16 cellular contexts compared by ENCODE assay signal in the genomic region with DNA sequence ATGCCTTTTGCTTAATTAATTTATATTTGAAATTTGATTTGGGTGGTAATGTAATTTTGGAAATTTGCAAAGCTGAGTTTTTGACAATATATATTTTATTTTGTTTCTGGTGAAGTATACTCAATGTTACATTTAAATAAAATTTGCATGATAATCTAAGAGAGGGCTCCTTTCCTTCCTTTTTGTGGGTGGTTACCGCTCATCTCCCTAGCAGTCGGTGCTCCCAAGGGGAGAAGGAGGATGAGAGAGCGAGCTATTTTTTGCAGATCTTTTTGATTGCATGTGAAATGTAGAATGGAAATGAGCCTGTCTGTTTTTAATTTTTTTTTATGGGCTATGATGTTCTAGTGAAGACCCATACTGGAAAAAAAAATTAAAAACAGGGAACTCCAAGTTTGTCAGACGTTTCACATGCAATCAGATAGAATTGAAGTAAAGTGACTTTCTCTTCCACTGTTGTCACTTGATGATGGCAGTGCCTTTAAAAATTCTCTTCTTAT. TPM values are rescaled to one million over a fixed set of nuclear protein-coding genes. Genes with fewer than 3 reads are reported as not detected.
DNase-seq lines count a peak whose midpoint lies in the region; ATAC-seq and TF ChIP-seq lines count a peak whose summit lies in the region.
"Had no signal": no experiment of that assay in that cellular context is flagged by ENCODE, and none has a peak within 500 bp of the region (broad histone marks: within the 10 kb centered on the region; RNA-seq: fewer than 3 reads in every experiment).

No MANE protein-coding gene starts in this region.

- peak overlapping the region; percentile 15; the same call in 1 of the 2 replicates for H3K4me2 ChIP-seq in GM23338
- H3K4me2 ChIP-seq: A549 had no signal

- ATAC-seq in GM23338 (peak; percentile 66), WTC11 (peak; percentile 61), GM18519 (IDR thresholded peaks at IDR 0.05; ENCODE audit: low FRiP score, unreplicated experiment) (no peak), upper lobe of right lung (no peak)
- ATAC-seq: A549 had no signal

- no peaks in the 10 kb centered on the region for H4K20me1 ChIP-seq in GM23338 (replicated peaks; ENCODE audit: insufficient read depth)

- CTCF ChIA-PET in A673 (lab: Charles Lee) (no interaction called here), WTC11 (lab: Charles Lee) (interaction anchor here (1.0 kb wide), 2 partner anchors 18 to 284 kb away, joined by 3 to 4 read pairs; no protein-coding TSS in a partner anchor)

- H3K36me3 ChIP-seq in A673 (ENCODE audit: insufficient read depth, low read length, poor library complexity, severe bottlenecking) (no peaks in the 10 kb centered on the region), GM23338 (ENCODE audit: insufficient read depth) (no peaks in the 10 kb centered on the region), iPS-20b (ENCODE audit: insufficient read depth, low read depth, low read length) (no peaks in the 10 kb centered on the region), upper lobe of right lung (no peaks in the 10 kb centered on the region)
- H3K36me3 ChIP-seq: HAP-1 had no signal

- intact Hi-C loops in A673 (cut with micrococcal nuclease; ENCODE audit: unreplicated experiment) (loop anchor here (5.0 to 10.0 kb wide), 2 partner anchors 237 to 354 kb away; no protein-coding TSS in a partner anchor), upper lobe of right lung (cut with DNase I) (no loop called here)

- no peaks in the 10 kb centered on the region for H3F3A ChIP-seq in GM23338 (replicated peaks; ENCODE audit: low read depth)

- H3K27me3 ChIP-seq in A673 (replicated peaks; ENCODE audit: insufficient read depth, low read depth, low read length, poor library complexity) (no peaks in the 10 kb centered on the region), GM23338 (ENCODE audit: insufficient read depth) (no peaks in the 10 kb centered on the region), iPS-20b (ENCODE audit: insufficient read depth, low read length) (no peaks in the 10 kb centered on the region), upper lobe of right lung (no peaks in the 10 kb centered on the region)

- H3K79me2 ChIP-seq in GM23338 (replicated peaks; ENCODE audit: insufficient read depth), result no peaks in the 10 kb centered on the region

- H3K4me1 Mint-ChIP-seq in GM23338 (peaks cover 25% of the 10 kb centered on the region), WTC11 (peaks cover 29% of the 10 kb centered on the region)
- H3K4me1 Mint-ChIP-seq: CD4-positive, CD25-positive, alpha-beta regulatory T cell; CD8-positive, alpha-beta memory T cell had no signal

- H3K27ac Mint-ChIP-seq in GM23338 (no peak overlapping the region), WTC11 (no peak overlapping the region)
- H3K27ac Mint-ChIP-seq: CD4-positive, CD25-positive, alpha-beta regulatory T cell; CD8-positive, alpha-beta memory T cell had no signal

- no peak for TF ChIP-seq CTCF in A673 (conservative IDR thresholded peaks at IDR 0.05; ENCODE audit: low read depth, low read length)
- TF ChIP-seq CTCF in GM23338 (conservative IDR thresholded peaks at IDR 0.05; ENCODE audit: low read depth in 2 of 2), result no peak
- no peak for TF ChIP-seq CTCF in WTC11 (IDR thresholded peaks at IDR 0.05)
- no peak for TF ChIP-seq CTCF in upper lobe of right lung (IDR thresholded peaks at IDR 0.05)

- H3K9me2 ChIP-seq in GM23338 (ENCODE audit: insufficient read depth), result no peaks in the 10 kb centered on the region

- DNase-seq in A673 (ENCODE audit: low spot score) (peak; percentile 26), GM23338 (ENCODE audit: low spot score) (peak; percentile 47), WTC11 (ENCODE audit: low spot score) (no peak), upper lobe of right lung (no peak), COLO829 (ENCODE audit: low spot score) (no peak)
- DNase-seq: C1 segment of cervical spinal cord; Caco-2; CD4-positive, CD25-positive, alpha-beta regulatory T cell; CD8-positive, alpha-beta memory T cell; GDM1 had no signal

- POLR2A ChIA-PET in A673 (lab: Charles Lee; ENCODE audit: low non-redundant PET) (no interaction called here), WTC11 (lab: Charles Lee) (no interaction called here)

- peaks cover 17% of the 10 kb centered on the region for H3K4me1 ChIP-seq in A673 (ENCODE audit: insufficient read depth, low read length, poor library complexity, severe bottlenecking)
- peaks cover 29% of the 10 kb centered on the region for H3K4me1 ChIP-seq in GM23338 (ENCODE audit: insufficient read depth)
- peaks cover 10% of the 10 kb centered on the region; the same call in 1 of the 2 replicates for H3K4me1 ChIP-seq in iPS-20b (ENCODE audit: insufficient read depth, low read length)
- H3K4me1 ChIP-seq in upper lobe of right lung, result no peaks in the 10 kb centered on the region
- H3K4me1 ChIP-seq: HAP-1 had no signal

- H2AFZ ChIP-seq in GM23338, result no peak overlapping the region

- H3K4me3 ChIP-seq in A673 (ENCODE audit: low read depth, low read length, poor library complexity, severe bottlenecking), result no peak overlapping the region
- H3K4me3 ChIP-seq in GM23338, result no peak overlapping the region
- H3K4me3 ChIP-seq in iPS-20b (ENCODE audit: low read length), result no peak overlapping the region
- H3K4me3 ChIP-seq in upper lobe of right lung, result no peak overlapping the region
- H3K4me3 ChIP-seq: A549, HAP-1 had no signal

- H3K4me3 Mint-ChIP-seq in GM23338 (no peak overlapping the region), WTC11 (no peak overlapping the region)
- H3K4me3 Mint-ChIP-seq: CD4-positive, CD25-positive, alpha-beta regulatory T cell; CD8-positive, alpha-beta memory T cell had no signal

- H3K27me3 Mint-ChIP-seq in GM23338 (ENCODE audit: insufficient read depth, low read depth, poor library complexity) (peaks cover 1% of the 10 kb centered on the region), WTC11 (ENCODE audit: low read depth) (no peaks in the 10 kb centered on the region)

- H3K9me3 ChIP-seq in A673 (ENCODE audit: low read depth, low read length, poor library complexity, severe bottlenecking) (no peaks in the 10 kb centered on the region), iPS-20b (ENCODE audit: insufficient read depth, low read depth, low read length) (no peaks in the 10 kb centered on the region), upper lobe of right lung (no peaks in the 10 kb centered on the region)
- H3K9me3 ChIP-seq: A549, Caco-2, HAP-1 had no signal

- no peak overlapping the region for H3K27ac ChIP-seq in A673 (ENCODE audit: low read depth, low read length, poor library complexity, severe bottlenecking)
- no peak overlapping the region for H3K27ac ChIP-seq in GM23338 (ENCODE audit: low read depth)
- no peak overlapping the region for H3K27ac ChIP-seq in iPS-20b (ENCODE audit: low read length)
- no peak overlapping the region for H3K27ac ChIP-seq in upper lobe of right lung
- H3K27ac ChIP-seq: 22Rv1, A549 had no signal

- H3K9ac ChIP-seq in iPS-20b (ENCODE audit: low read depth, low read length), result peak overlapping the region; percentile 34; the same call in 1 of the 2 replicates

- H3K9me3 Mint-ChIP-seq in GM23338 (no peaks in the 10 kb centered on the region), WTC11 (no peaks in the 10 kb centered on the region)
- H3K9me3 Mint-ChIP-seq: CD8-positive, alpha-beta memory T cell had no signal

- no peaks in the 10 kb centered on the region for H3K36me3 Mint-ChIP-seq in GM23338 (ENCODE audit: low read depth)
- H3K36me3 Mint-ChIP-seq in WTC11, result no peaks in the 10 kb centered on the region
- H3K36me3 Mint-ChIP-seq: CD4-positive, CD25-positive, alpha-beta regulatory T cell; CD8-positive, alpha-beta memory T cell had no signal

- BruUV-seq in A673 (replicated peaks; lab: Mats Ljungman, UMichigan), result no TSS peak

TF ChIP-seq in GM23338, 12 proteins besides CTCF, POLR2A, EP300 and RAD21 (continues in another document):
- TF ChIP-seq POLR2AphosphoS5 (IDR thresholded peaks at IDR 0.05; ENCODE audit: low read depth) (no peak), ZNF114 (CRISPR knock-in tag; IDR thresholded peaks at IDR 0.05) (no peak)

TF ChIP-seq in WTC11, 78 proteins besides CTCF, POLR2A, EP300 and RAD21:
- TF ChIP-seq, protein P1, sequence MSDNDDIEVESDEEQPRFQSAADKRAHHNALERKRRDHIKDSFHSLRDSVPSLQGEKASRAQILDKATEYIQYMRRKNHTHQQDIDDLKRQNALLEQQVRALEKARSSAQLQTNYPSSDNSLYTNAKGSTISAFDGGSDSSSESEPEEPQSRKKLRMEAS (CRISPR knock-in tag; IDR thresholded peaks at IDR 0.05), result no peak
- TF ChIP-seq ZNF263 (CRISPR knock-in tag; IDR thresholded peaks at IDR 0.05; ENCODE audit: low read depth), result peak; percentile 48; the same call in 1 of the 2 replicates

RNA-seq across cellular contexts. Expression of a gene that starts 39.8 kb away (rescaled TPM):
- total RNA-seq in A673 (2021) (2.1 and 2.8 TPM in 2 replicates), WTC11 (2021) (0.80 to 1.8 TPM (median 0.85 TPM) in 3 replicates), upper lobe of right lung (61.3 TPM)
- total RNA-seq in GM23338 (2014; rRNA removed; shearing (Covaris generic)), result 1.1 and 1.7 TPM in 2 replicates
- 0.95 and 1.0 TPM in 2 replicates for polyA plus RNA-seq in GM23338 (2016; fragmentation: Nextera tagmentation; extraction: Ambion mirVana)
- total RNA-seq: CD8-positive, alpha-beta memory T cell; HT-29 had no signal
- polyA plus RNA-seq: CD4-positive, CD25-positive, alpha-beta regulatory T cell; CD8-positive, alpha-beta memory T cell had no signal

Comparison
In these comparisons a context has a peak if more than half of its experiments do, and no peak if none do; other contexts are left out.
1. DNase-seq: peak in A673 (single experiment) and GM23338 (single experiment); none in WTC11 (single experiment), upper lobe of right lung (single experiment) and COLO829 (single experiment).
2. ATAC-seq: peak in GM23338 (single experiment) and WTC11 (single experiment); none in GM18519 (single experiment) and upper lobe of right lung (single experiment).
3. RNA of a gene that starts 39.8 kb away (total RNA-seq): 61.3 TPM in upper lobe of right lung (single experiment); 2.1 to 2.8 TPM in A673, 0.80 to 1.8 TPM in WTC11 and 1.1 to 1.7 TPM in GM23338; every median in the first group is over 10 times any median in the second.